Comparison of ENCODE assay signal across 3 cellular contexts in genomic region chr1:77387553-77387952, GRCh38.
TF ChIP-seq lines count a peak whose summit lies in the region.

No MANE protein-coding gene starts in this region.

TF ChIP-seq in H1, 55 proteins besides CTCF, POLR2A, EP300 and RAD21 (continued from another document):
- TF ChIP-seq E2F6 (IDR thresholded peaks at IDR 0.05): no peak
- TF ChIP-seq RBBP5 (IDR thresholded peaks at IDR 0.05; ENCODE audit: borderline replicate concordance, low read depth, low read length): no peak
- no peak for TF ChIP-seq CEBPB (IDR thresholded peaks at IDR 0.05; ENCODE audit: low read depth, low read length)
- no peak for TF ChIP-seq GABPA (IDR thresholded peaks at IDR 0.05; ENCODE audit: borderline replicate concordance, insufficient read depth, low read length)
- no peak for TF ChIP-seq EZH2 (IDR thresholded peaks at IDR 0.05; ENCODE audit: low read depth, low read length, severe bottlenecking)
- TF ChIP-seq CTBP2 (IDR thresholded peaks at IDR 0.05; ENCODE audit: borderline replicate concordance, insufficient read depth, insufficient read length, low read length): no peak
- no peak for TF ChIP-seq POLR2AphosphoS5 (IDR thresholded peaks at IDR 0.05; ENCODE audit: low read depth, low read length)
- TF ChIP-seq SRF (IDR thresholded peaks at IDR 0.05; ENCODE audit: low read depth, low read length): no peak
- TF ChIP-seq CHD1 (IDR thresholded peaks at IDR 0.05; ENCODE audit: low read depth, low read length): no peak

TF ChIP-seq in neural cell, 6 proteins besides CTCF, POLR2A, EP300 and RAD21 (continued from another document):
- no peak for TF ChIP-seq REST (IDR thresholded peaks at IDR 0.05; ENCODE audit: borderline replicate concordance)
- TF ChIP-seq SMC3 (conservative IDR thresholded peaks at IDR 0.05; ENCODE audit: poor library complexity): no peak

TF ChIP-seq in SK-N-SH, 30 proteins besides CTCF, POLR2A, EP300 and RAD21:
- TF ChIP-seq REST (IDR thresholded peaks at IDR 0.05; ENCODE audit: low read depth, low read length): no peak
- no peak for TF ChIP-seq USF1 (IDR thresholded peaks at IDR 0.05; ENCODE audit: borderline replicate concordance, low read depth)
- TF ChIP-seq MXI1 (IDR thresholded peaks at IDR 0.05; ENCODE audit: low read depth, low read length): no peak
- TF ChIP-seq PBX3 (IDR thresholded peaks at IDR 0.05): no peak
- TF ChIP-seq FOSL2 (IDR thresholded peaks at IDR 0.05; ENCODE audit: borderline replicate concordance, low read depth): no peak
- TF ChIP-seq TEAD4 (IDR thresholded peaks at IDR 0.05; ENCODE audit: borderline replicate concordance, insufficient read depth): no peak
- TF ChIP-seq CHD2 (IDR thresholded peaks at IDR 0.05; ENCODE audit: low read length, partially characterized antibody): no peak
- no peak for TF ChIP-seq FOXM1 (IDR thresholded peaks at IDR 0.05; ENCODE audit: low read depth)
- no peak for TF ChIP-seq MEF2A (IDR thresholded peaks at IDR 0.05; ENCODE audit: borderline replicate concordance, low read depth)
- no peak for TF ChIP-seq SMC3 (IDR thresholded peaks at IDR 0.05; ENCODE audit: low read depth, low read length)
- TF ChIP-seq TCF12 (IDR thresholded peaks at IDR 0.05): no peak
- no peak for TF ChIP-seq TAF1 (IDR thresholded peaks at IDR 0.05; ENCODE audit: borderline replicate concordance, low read depth, low read length)
- TF ChIP-seq ZBTB33 (IDR thresholded peaks at IDR 0.05; ENCODE audit: borderline replicate concordance, low read depth): no peak
TF ChIP-seq in SK-N-SH: peak in this region for 0.
